8 cellular contexts compared by ENCODE assay signal in the genomic region with DNA sequence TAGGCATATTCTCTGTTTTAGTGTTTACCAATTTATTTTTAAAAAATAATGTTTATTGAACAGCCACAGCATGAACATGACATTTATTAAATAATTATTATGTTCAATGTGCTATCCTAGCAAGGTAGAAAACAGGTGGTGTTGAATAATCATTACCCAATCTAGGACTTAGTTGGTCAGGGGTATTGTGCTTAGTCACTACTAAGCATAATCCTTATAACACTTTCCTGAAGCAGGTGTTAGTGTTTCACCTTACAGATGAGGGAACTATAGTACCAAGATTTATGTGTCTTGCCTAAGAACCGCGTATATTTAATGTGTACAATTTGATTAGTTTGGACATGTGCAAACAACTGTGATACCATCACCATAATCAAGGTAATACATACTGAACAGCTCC.
"Had no signal": no experiment of that assay in that cellular context is flagged by ENCODE, and none has a peak within 500 bp of the region (broad histone marks: within the 10 kb centered on the region; RNA-seq: fewer than 3 reads in every experiment).

No MANE protein-coding gene starts in this region.

- FAIRE-seq: G401.6, GM12878, GM12891, GM12892, GM18507, GM19239 had no signal

- ATAC-seq: GM12878 had no signal

- DNase-seq: GDM1, GF-D8 had no signal

- H3K4me3 ChIP-seq: GM12878 had no signal
